ENCODE assay signal across 8 cellular contexts in the genomic region with DNA sequence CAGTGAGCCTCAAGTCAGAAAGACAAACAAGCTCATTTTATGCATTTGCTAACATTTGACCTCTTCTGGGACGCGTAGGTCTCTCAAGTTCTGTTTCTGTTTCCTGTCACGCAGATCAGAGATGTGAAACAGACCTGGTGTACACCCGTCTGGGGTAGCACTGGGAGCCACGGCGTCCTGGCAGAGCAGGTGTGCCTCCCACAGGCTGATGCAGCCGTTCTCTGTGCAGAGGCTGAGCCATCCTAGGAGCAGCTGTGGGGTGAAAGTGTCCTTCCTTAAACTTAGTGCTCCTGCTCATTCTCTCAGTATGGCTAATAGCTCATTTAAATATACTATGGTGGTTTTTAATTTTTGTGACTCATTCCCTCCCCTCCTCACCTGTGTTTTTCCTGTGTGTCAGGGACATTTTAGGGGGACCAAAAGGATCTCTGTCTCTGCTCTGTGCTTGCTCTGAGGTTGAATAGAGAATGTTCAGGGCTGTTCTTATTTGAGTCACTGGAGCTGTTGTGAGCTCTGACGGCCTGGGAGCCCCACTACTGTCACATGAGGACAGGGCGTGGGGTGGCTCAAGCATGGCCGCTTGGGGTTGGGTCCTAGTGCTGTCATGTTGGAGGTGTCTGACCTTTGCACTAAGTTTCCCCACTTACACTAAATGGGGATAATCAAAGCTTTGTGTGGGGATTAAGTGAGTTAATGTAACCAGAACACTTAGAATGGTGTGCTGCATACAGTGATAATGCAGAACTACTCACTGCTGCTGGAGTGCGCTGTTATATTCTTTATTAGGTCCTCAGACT. TPM values are rescaled to one million over a fixed set of nuclear protein-coding genes. Genes with fewer than 3 reads are reported as not detected.
DNase-seq lines count a peak whose midpoint lies in the region; ATAC-seq and TF ChIP-seq lines count a peak whose summit lies in the region.

No MANE protein-coding gene starts in this region.

- peaks cover 72% of the 10 kb centered on the region for H3K4me1 Mint-ChIP-seq in GM23338

- H3K27ac Mint-ChIP-seq in GM23338: no peak overlapping the region

- H3K9me2 ChIP-seq in GM23338 (ENCODE audit: insufficient read depth): no peaks in the 10 kb centered on the region

- no peak overlapping the region for H4K91ac ChIP-seq in neuronal stem cell (ENCODE audit: low read depth, low read length, poor library complexity)

- H3K9ac ChIP-seq in neuronal stem cell (ENCODE audit: low read depth, low read length, poor library complexity): no peak overlapping the region

- H2BK5ac ChIP-seq in neuronal stem cell (ENCODE audit: low read length): no peak overlapping the region

- 0 out of 4 replicates have a peak, but pooled peaks of 1 of the 2 experiments have one; percentile 6 for TF ChIP-seq CTCF in GM23338 (conservative IDR thresholded peaks at IDR 0.05; ENCODE audit: low read depth in 2 of 2)

- H3K27ac ChIP-seq in GM23338 (ENCODE audit: low read depth) (peak overlapping the region; percentile 69; the same call in 1 of the 2 replicates), neuronal stem cell (replicated peaks; ENCODE audit: low read length) (no peak overlapping the region)

- H4K20me1 ChIP-seq in GM23338 (replicated peaks; ENCODE audit: insufficient read depth): no peaks in the 10 kb centered on the region; the same call in 1 of the 2 replicates

- no peak overlapping the region for H3K18ac ChIP-seq in neuronal stem cell (ENCODE audit: low read length)

- no peak overlapping the region for H3K4ac ChIP-seq in neuronal stem cell (ENCODE audit: low read length)

- H3K9me3 Mint-ChIP-seq in GM23338: no peaks in the 10 kb centered on the region

- no peaks in the 10 kb centered on the region for H3K27me3 ChIP-seq in GM23338 (ENCODE audit: insufficient read depth)
- H3K27me3 ChIP-seq in neuronal stem cell (ENCODE audit: control insufficient read depth in 3 of 3, insufficient read depth in 3 of 3, low read depth in 1 of 3, low read length in 3 of 3): peaks cover 0 to 2% (median 0%) of the 10 kb centered on the region in 3 experiments

- no peak overlapping the region for H3K23ac ChIP-seq in neuronal stem cell (ENCODE audit: low read depth, low read length, poor library complexity)

- H2AFZ ChIP-seq in GM23338 (no peak overlapping the region), neuronal stem cell (ENCODE audit: low read length) (no peak overlapping the region)

- peaks cover 4% of the 10 kb centered on the region; the same call in 1 of the 3 replicates for H3K36me3 Mint-ChIP-seq in GM23338 (ENCODE audit: low read depth)

- no peak overlapping the region for H2BK12ac ChIP-seq in neuronal stem cell (ENCODE audit: low read length)

- ATAC-seq in GM18502 (IDR thresholded peaks at IDR 0.05; ENCODE audit: poor library complexity, unreplicated experiment) (peak; percentile 91), GM23338 (peak; percentile 21)

- no peak overlapping the region for H2BK120ac ChIP-seq in neuronal stem cell (ENCODE audit: low read depth, low read length)

- H3K27me3 Mint-ChIP-seq in GM23338 (ENCODE audit: insufficient read depth, low read depth, poor library complexity): peaks cover 10% of the 10 kb centered on the region

- peaks cover 0 to 2% of the 10 kb centered on the region in 2 donors for H3K9me3 ChIP-seq in neuronal stem cell (replicated peaks in 1 of 2; ENCODE audit: control insufficient read depth in 2 of 2, insufficient read depth in 1 of 2, low read depth in 1 of 2, low read length in 2 of 2)

- H3K14ac ChIP-seq in neuronal stem cell (ENCODE audit: low read length): no peak overlapping the region

- H3K79me2 ChIP-seq in GM23338 (replicated peaks; ENCODE audit: insufficient read depth): peaks cover 80% of the 10 kb centered on the region

- H3K36me3 ChIP-seq in GM23338 (ENCODE audit: insufficient read depth) (no peaks in the 10 kb centered on the region), neuronal stem cell (replicated peaks in 1 of 2; ENCODE audit: control insufficient read depth in 2 of 2, insufficient read depth in 2 of 2, low read length in 2 of 2) (peaks cover 2 to 13% of the 10 kb centered on the region in 2 donors)

- H3K4me1 ChIP-seq in GM23338 (ENCODE audit: insufficient read depth): peaks cover 36% of the 10 kb centered on the region
- H3K4me1 ChIP-seq in neuronal stem cell (ENCODE audit: control insufficient read depth in 2 of 2, insufficient read depth in 1 of 2, low read depth in 1 of 2, low read length in 2 of 2): peaks cover 21 to 29% of the 10 kb centered on the region in 2 donors

- H3K4me3 ChIP-seq in GM23338 (no peak overlapping the region), neuronal stem cell (ENCODE audit: low read length in 2 of 2) (no peak overlapping the region)

- H3F3A ChIP-seq in GM23338 (replicated peaks; ENCODE audit: low read depth): 0 out of 2 replicates have a peak, but pooled peaks cover 3% of the 10 kb centered on the region

- H3K79me1 ChIP-seq in neuronal stem cell (ENCODE audit: low read depth, low read length): peaks cover 6% of the 10 kb centered on the region

- H2AK5ac ChIP-seq in neuronal stem cell (ENCODE audit: low read depth, low read length): no peak overlapping the region

- no peak overlapping the region for H3K4me2 ChIP-seq in GM23338
- no peak overlapping the region for H3K4me2 ChIP-seq in neuronal stem cell (ENCODE audit: insufficient read depth, low read length, poor library complexity, severe bottlenecking)

- WGBS in neuronal stem cell (ENCODE audit: extremely low coverage in 2 of 2, insufficient read length in 2 of 2, insufficient replicate concordance in 1 of 2), 2 donors: no CpG with 5 or more reads among the region's 11 CpGs

- no peak overlapping the region for H4K8ac ChIP-seq in neuronal stem cell (ENCODE audit: low read depth, low read length)

- DNase-seq in GM23338 (ENCODE audit: low spot score): no peak
- DNase-seq in NCI-H2196 (lab: John Stamatoyannopoulos, UW; ENCODE audit: unreplicated experiment): peak; percentile 50
- peak in 3 of 4 experiments; percentile 30 to 53 (median 32) for DNase-seq in activated naive CD4-positive, alpha-beta T cell (lab: John Stamatoyannopoulos, UW)
- DNase-seq in stimulated activated CD4-positive, alpha-beta T cell treated with anti-CD3 and anti-CD28 coated beads, Interleukin-1b, Interleukin-23, amount 100 ng/mL, for 4 hours (ENCODE audit: low read depth in 2 of 2): peak; percentile 27 to 69
- no peak for DNase-seq in neuronal stem cell (ENCODE audit: low spot score)
- no peak for DNase-seq in nucleus accumbens (lab: John Stamatoyannopoulos, UW)
- DNase-seq in NCI-H345 treated with DMSO at 0.1 percent for 48 hours (lab: John Stamatoyannopoulos, UW; ENCODE audit: unreplicated experiment): no peak

- H3K4me3 Mint-ChIP-seq in GM23338: no peak overlapping the region

- H2BK15ac ChIP-seq in neuronal stem cell (ENCODE audit: low read length): no peak overlapping the region

TF ChIP-seq in GM23338, 12 proteins besides CTCF, POLR2A, EP300 and RAD21 (continues in another document):
- no peak for TF ChIP-seq NANOG (IDR thresholded peaks at IDR 0.05; ENCODE audit: borderline replicate concordance)
- TF ChIP-seq, protein P1, sequence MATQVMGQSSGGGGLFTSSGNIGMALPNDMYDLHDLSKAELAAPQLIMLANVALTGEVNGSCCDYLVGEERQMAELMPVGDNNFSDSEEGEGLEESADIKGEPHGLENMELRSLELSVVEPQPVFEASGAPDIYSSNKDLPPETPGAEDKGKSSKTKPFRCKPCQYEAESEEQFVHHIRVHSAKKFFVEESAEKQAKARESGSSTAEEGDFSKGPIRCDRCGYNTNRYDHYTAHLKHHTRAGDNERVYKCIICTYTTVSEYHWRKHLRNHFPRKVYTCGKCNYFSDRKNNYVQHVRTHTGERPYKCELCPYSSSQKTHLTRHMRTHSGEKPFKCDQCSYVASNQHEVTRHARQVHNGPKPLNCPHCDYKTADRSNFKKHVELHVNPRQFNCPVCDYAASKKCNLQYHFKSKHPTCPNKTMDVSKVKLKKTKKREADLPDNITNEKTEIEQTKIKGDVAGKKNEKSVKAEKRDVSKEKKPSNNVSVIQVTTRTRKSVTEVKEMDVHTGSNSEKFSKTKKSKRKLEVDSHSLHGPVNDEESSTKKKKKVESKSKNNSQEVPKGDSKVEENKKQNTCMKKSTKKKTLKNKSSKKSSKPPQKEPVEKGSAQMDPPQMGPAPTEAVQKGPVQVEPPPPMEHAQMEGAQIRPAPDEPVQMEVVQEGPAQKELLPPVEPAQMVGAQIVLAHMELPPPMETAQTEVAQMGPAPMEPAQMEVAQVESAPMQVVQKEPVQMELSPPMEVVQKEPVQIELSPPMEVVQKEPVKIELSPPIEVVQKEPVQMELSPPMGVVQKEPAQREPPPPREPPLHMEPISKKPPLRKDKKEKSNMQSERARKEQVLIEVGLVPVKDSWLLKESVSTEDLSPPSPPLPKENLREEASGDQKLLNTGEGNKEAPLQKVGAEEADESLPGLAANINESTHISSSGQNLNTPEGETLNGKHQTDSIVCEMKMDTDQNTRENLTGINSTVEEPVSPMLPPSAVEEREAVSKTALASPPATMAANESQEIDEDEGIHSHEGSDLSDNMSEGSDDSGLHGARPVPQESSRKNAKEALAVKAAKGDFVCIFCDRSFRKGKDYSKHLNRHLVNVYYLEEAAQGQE (IDR thresholded peaks at IDR 0.05; ENCODE audit: unreplicated experiment): no peak

RNA-seq across cellular contexts. Expression of a gene that starts 43.0 kb away (rescaled TPM):
- 37.2 and 48.3 TPM in 2 replicates for total RNA-seq in GM23338 (2014; rRNA removed; shearing (Covaris generic))
- polyA plus RNA-seq in GM23338 (2016; fragmentation: Nextera tagmentation; extraction: Ambion mirVana): 17.8 and 19.2 TPM in 2 replicates
- polyA plus RNA-seq in neuronal stem cell (2013, experiment 1 of 2): 40.1 TPM
- 39.4 TPM for polyA plus RNA-seq in neuronal stem cell (2013, experiment 2 of 2)

Comparison
In these comparisons a context has a peak if more than half of its experiments do, and no peak if none do; other contexts are left out.
1. DNase-seq: peak in NCI-H2196 (single experiment), activated naive CD4-positive, alpha-beta T cell (3 of 4) and stimulated activated CD4-positive, alpha-beta T cell treated with anti-CD3 and anti-CD28 coated beads, Interleukin-1b, Interleukin-23, amount 100 ng/mL, for 4 hours (2 of 2); none in GM23338 (single experiment), neuronal stem cell (single experiment), nucleus accumbens (0 of 56) and NCI-H345 treated with DMSO at 0.1 percent for 48 hours (single experiment).